Comparison of ENCODE assay signal across 8 cellular contexts in the genomic region with DNA sequence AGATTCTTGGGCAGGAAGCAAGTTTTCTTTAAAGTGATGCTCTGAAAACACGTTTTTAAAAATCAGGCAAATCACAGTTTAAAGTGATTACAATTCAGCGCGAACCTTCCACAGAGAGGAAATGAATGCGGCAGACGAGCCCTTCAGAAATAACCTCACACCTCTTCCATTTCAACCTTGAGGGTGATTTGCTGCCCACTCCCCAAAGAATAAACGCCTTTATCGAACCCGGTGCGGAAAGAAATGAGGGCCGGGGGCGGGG. TPM values are rescaled to one million over a fixed set of nuclear protein-coding genes. Genes with fewer than 3 reads are reported as not detected.
A peak's percentile ranks its signal among the peaks of the same experiment; 100 is the strongest.
DNase-seq lines count a peak whose midpoint lies in the region; ATAC-seq, FAIRE-seq and TF ChIP-seq lines count a peak whose summit lies in the region.

No MANE protein-coding gene starts in this region.

- H3K4me3 Mint-ChIP-seq in activated T-cell treated with anti-CD3 and anti-CD28 coated beads, Interleukin-2, amount 50 U/mL, for 72 hours, result peak overlapping the region; percentile 63 to 72
- H3K4me3 Mint-ChIP-seq in activated naive CD8-positive, alpha-beta T cell treated with anti-CD3 and anti-CD28 coated beads, Interleukin-2, amount 10 ng/mL, durations not matched to agents 7 days and 5 days, result peak overlapping the region; percentile 75

- no peak for TF ChIP-seq EP300 in HepG2 (IDR thresholded peaks at IDR 0.05; ENCODE audit: low read depth in 2 of 2, low read length in 2 of 2)
- no peak for TF ChIP-seq EP300 in HepG2 (CRISPR knock-in tag; IDR thresholded peaks at IDR 0.05; ENCODE audit: borderline replicate concordance)
- TF ChIP-seq EP300 in tibial nerve (IDR thresholded peaks at IDR 0.05), result no peak

- no peak overlapping the region for H3K9ac ChIP-seq in HepG2 (ENCODE audit: insufficient read depth, low read depth, low read length)

- no peak for DNase-seq in activated T-cell treated with anti-CD3 and anti-CD28 coated beads, Interleukin-2, amount 50 U/mL, for 72 hours
- no peak for DNase-seq in activated T-cell treated with anti-CD3 and anti-CD28 coated beads, Interleukin-2, amount 50 U/mL, for 48 hours
- DNase-seq in activated naive CD8-positive, alpha-beta T cell treated with anti-CD3 and anti-CD28 coated beads, Interleukin-2, amount 10 ng/mL, durations not matched to agents 7 days and 5 days, result no peak
- DNase-seq in HepG2 (ENCODE audit: low spot score) (no peak), tibial nerve (ENCODE audit: low spot score in 2 of 2) (no peak)
- no peak for DNase-seq in NK-92 treated with Interleukin-12 subunit alpha and Interleukin-12 subunit beta, amount 100 ng/mL, for 24 hours (lab: John Stamatoyannopoulos, UW)

- H3K27me3 ChIP-seq in HepG2 (ENCODE audit: control insufficient read depth in 1 of 2, insufficient read depth in 2 of 2, low read length in 2 of 2) (peaks cover 0 to 39% of the 10 kb centered on the region in 2 experiments; a peak in 4 of 5 replicates), tibial nerve (peaks cover 0 to 18% of the 10 kb centered on the region in 2 donors)

- H3K9me3 Mint-ChIP-seq in activated T-cell treated with anti-CD3 and anti-CD28 coated beads, Interleukin-2, amount 50 U/mL, for 72 hours, result no peaks in the 10 kb centered on the region
- H3K9me3 Mint-ChIP-seq in activated naive CD8-positive, alpha-beta T cell treated with anti-CD3 and anti-CD28 coated beads, Interleukin-2, amount 10 ng/mL, durations not matched to agents 7 days and 5 days, result no peaks in the 10 kb centered on the region

- no peaks in the 10 kb centered on the region for H4K20me1 ChIP-seq in HepG2 (ENCODE audit: insufficient read depth, low read length)

- in situ Hi-C loops in HepG2 (cut with HindIII; ENCODE audit: extremely low pct_ligation_motif_present, low pct_unique_long_range_greater_than_20kb), result no loop called here

- H3K4me1 ChIP-seq in HepG2 (ENCODE audit: insufficient read depth, low read length) (peaks cover 15% of the 10 kb centered on the region), tibial nerve (peaks cover 0 to 41% (median 12%) of the 10 kb centered on the region in 4 donors)

- no peak for TF ChIP-seq CTCF in HepG2 (CRISPR knock-in tag; IDR thresholded peaks at IDR 0.05)
- no peak for TF ChIP-seq CTCF in tibial nerve (IDR thresholded peaks at IDR 0.05)

- H3K27ac ChIP-seq in HepG2 (ENCODE audit: extremely low read length, insufficient read depth, low read length) (no peak overlapping the region), tibial nerve (peak overlapping the region in 2 of 4 donors; percentile 64 to 66)

- H3K4me3 ChIP-seq in HepG2 (replicated peaks in 1 of 3; ENCODE audit: insufficient read depth in 1 of 3, low read depth in 2 of 3, low read length in 3 of 3), result peak overlapping the region; percentile 42 to 71 (median 49)
- peak overlapping the region; percentile 41 to 65 (median 50) for H3K4me3 ChIP-seq in tibial nerve

- no peaks in the 10 kb centered on the region for H3K79me2 ChIP-seq in HepG2 (ENCODE audit: insufficient read depth, low read length)

- under 1% methylated on average over 8 of the region's 11 CpGs for WGBS in HepG2 (ENCODE audit: low lambda C conversion rate)
- WGBS in tibial nerve, 2 donors, result 1% methylated on average over 11 of the region's 11 CpGs

- TF ChIP-seq RAD21 in HepG2 (CRISPR knock-in tag; IDR thresholded peaks at IDR 0.05), result no peak

- peak in 1 of 2 donors; percentile 7 for ATAC-seq in activated T-cell treated with anti-CD3 and anti-CD28 coated beads, Interleukin-2, amount 50 U/mL, for 72 hours (replicated peaks in 1 of 2)
- ATAC-seq in activated naive CD8-positive, alpha-beta T cell treated with anti-CD3 and anti-CD28 coated beads, Interleukin-2, amount 10 ng/mL, durations not matched to agents 7 days and 5 days (ENCODE audit: low read depth), result no peak
- ATAC-seq in HepG2 (peak; percentile 8; the same call in 2 of the 3 replicates), HG02571 (IDR thresholded peaks at IDR 0.05; ENCODE audit: unreplicated experiment) (no peak), GM21515 (IDR thresholded peaks at IDR 0.05; ENCODE audit: unreplicated experiment) (no peak)

- CTCF ChIA-PET in HepG2 (lab: Yijun Ruan, JAX; ENCODE audit: low intra/inter-chr PET ratio, low total read pairs), result no interaction called here

- no peaks in the 10 kb centered on the region for H3K9me3 ChIP-seq in HepG2 (ENCODE audit: low read length)
- no peaks in the 10 kb centered on the region for H3K9me3 ChIP-seq in tibial nerve

- H2AFZ ChIP-seq in HepG2 (ENCODE audit: low read length), result no peak overlapping the region

- H3K36me3 ChIP-seq in HepG2 (replicated peaks in 1 of 2; ENCODE audit: control insufficient read depth in 1 of 2, insufficient read depth in 2 of 2, low read length in 2 of 2) (no peaks in the 10 kb centered on the region), tibial nerve (no peaks in the 10 kb centered on the region)

- no TSS peak for BruUV-seq in HepG2 (replicated peaks; lab: Mats Ljungman, UMichigan)

- H3K4me2 ChIP-seq in HepG2 (ENCODE audit: low read depth, low read length), result peak overlapping the region; percentile 89

- intact Hi-C loops in HepG2 (cut with micrococcal nuclease; ENCODE audit: unreplicated experiment), result loop anchor here (1.0 to 10.0 kb wide), 4 partner anchors 420 to 1406 kb away; no protein-coding TSS in a partner anchor

- FAIRE-seq in HepG2 (lab: Jason Lieb, UNC), result no peak

- TF ChIP-seq POLR2A in HepG2 (IDR thresholded peaks at IDR 0.05; ENCODE audit: insufficient read depth in 1 of 2, low read depth in 2 of 2, low read length in 2 of 2), result no peak
- TF ChIP-seq POLR2A in tibial nerve (IDR thresholded peaks at IDR 0.05), result no peak

- H3K36me3 Mint-ChIP-seq in activated T-cell treated with anti-CD3 and anti-CD28 coated beads, Interleukin-2, amount 50 U/mL, for 72 hours (ENCODE audit: insufficient read depth in 2 of 2), result no peaks in the 10 kb centered on the region
- H3K36me3 Mint-ChIP-seq in activated naive CD8-positive, alpha-beta T cell treated with anti-CD3 and anti-CD28 coated beads, Interleukin-2, amount 10 ng/mL, durations not matched to agents 7 days and 5 days, result no peaks in the 10 kb centered on the region

- no peak overlapping the region for H3K27ac Mint-ChIP-seq in activated T-cell treated with anti-CD3 and anti-CD28 coated beads, Interleukin-2, amount 50 U/mL, for 72 hours
- no peak overlapping the region for H3K27ac Mint-ChIP-seq in activated naive CD8-positive, alpha-beta T cell treated with anti-CD3 and anti-CD28 coated beads, Interleukin-2, amount 10 ng/mL, durations not matched to agents 7 days and 5 days

- peaks cover 24% of the 10 kb centered on the region for H3K4me1 Mint-ChIP-seq in activated T-cell treated with anti-CD3 and anti-CD28 coated beads, Interleukin-2, amount 50 U/mL, for 72 hours (ENCODE audit: low read depth)
- peaks cover 28% of the 10 kb centered on the region for H3K4me1 Mint-ChIP-seq in activated naive CD8-positive, alpha-beta T cell treated with anti-CD3 and anti-CD28 coated beads, Interleukin-2, amount 10 ng/mL, durations not matched to agents 7 days and 5 days

- POLR2A ChIA-PET in activated naive CD8-positive, alpha-beta T cell treated with anti-CD3 and anti-CD28 coated beads, Interleukin-2, amount 10 ng/mL, durations not matched to agents 7 days and 5 days (lab: Charles Lee), result no interaction called here
- POLR2A ChIA-PET in HepG2 (lab: Yijun Ruan, JAX), result no interaction called here

- peaks cover 74% of the 10 kb centered on the region for H3K27me3 Mint-ChIP-seq in activated T-cell treated with anti-CD3 and anti-CD28 coated beads, Interleukin-2, amount 50 U/mL, for 72 hours (ENCODE audit: low read depth)
- H3K27me3 Mint-ChIP-seq in activated naive CD8-positive, alpha-beta T cell treated with anti-CD3 and anti-CD28 coated beads, Interleukin-2, amount 10 ng/mL, durations not matched to agents 7 days and 5 days, result peaks cover 81% of the 10 kb centered on the region

TF ChIP-seq in HepG2, 621 proteins besides CTCF, POLR2A, EP300 and RAD21 (continues in another document):
- TF ChIP-seq, protein P1, sequence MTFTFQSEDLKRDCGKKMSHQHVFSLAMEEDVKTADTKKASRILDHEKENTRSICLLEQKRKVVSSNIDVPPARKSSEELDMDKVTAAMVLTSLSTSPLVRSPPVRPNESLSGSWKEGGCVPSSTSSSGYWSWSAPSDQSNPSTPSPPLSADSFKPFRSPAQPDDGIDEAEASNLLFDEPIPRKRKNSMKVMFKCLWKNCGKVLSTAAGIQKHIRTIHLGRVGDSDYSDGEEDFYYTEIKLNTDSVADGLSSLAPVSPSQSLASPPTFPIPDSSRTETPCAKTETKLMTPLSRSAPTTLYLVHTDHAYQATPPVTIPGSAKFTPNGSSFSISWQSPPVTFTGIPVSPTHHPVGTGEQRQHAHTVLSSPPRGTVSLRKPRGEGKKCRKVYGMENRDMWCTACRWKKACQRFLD (CRISPR knock-in tag; IDR thresholded peaks at IDR 0.05; ENCODE audit: borderline replicate concordance), result no peak
- TF ChIP-seq HDAC1 (CRISPR knock-in tag; IDR thresholded peaks at IDR 0.05), result no peak

RNA-seq across cellular contexts. Expression of a gene that starts 2.3 kb away (rescaled TPM):
- under 1 TPM in 1 of 2 donors, not detected in 1; 0.35 TPM for total RNA-seq in activated T-cell treated with anti-CD3 and anti-CD28 coated beads, Interleukin-2, amount 50 U/mL, for 72 hours
- total RNA-seq in activated naive CD8-positive, alpha-beta T cell treated with anti-CD3 and anti-CD28 coated beads, Interleukin-2, amount 10 ng/mL, durations not matched to agents 7 days and 5 days, result not detected
- not detected in 2 replicates for total RNA-seq in HepG2 (2016; rRNA removed; fragmentation: Illumina TruSeq; extraction: Trizol)
- total RNA-seq in HepG2 (2016; cell fraction: cytosol; rRNA removed; fragmentation: Illumina TruSeq; extraction: Trizol; ENCODE audit: low read depth), result not detected in 2 replicates
- total RNA-seq in HepG2 (2016; cell fraction: insoluble cytoplasmic fraction; rRNA removed; fragmentation: Illumina TruSeq; extraction: Trizol), result not detected in 2 replicates
- total RNA-seq in HepG2 (2016; cell fraction: membrane; rRNA removed; fragmentation: Illumina TruSeq; extraction: Trizol), result not detected in 2 replicates
- total RNA-seq in HepG2 (2016; cell fraction: nucleus; rRNA removed; fragmentation: Illumina TruSeq; extraction: Trizol), result not detected in 2 replicates
- polyA plus RNA-seq in HepG2 (2011; rRNA removed), result not detected in 2 replicates
- polyA plus RNA-seq in HepG2 (2011; cell fraction: cytosol; rRNA removed), result not detected in 2 replicates
- not detected in 2 replicates for polyA plus RNA-seq in HepG2 (2011; cell fraction: nucleus; rRNA removed)
- polyA plus RNA-seq in HepG2 (2012), result not detected in 2 replicates
- not detected in 2 replicates for polyA plus RNA-seq in HepG2 (2016; cell fraction: cytosol; fragmentation: Illumina TruSeq; extraction: Trizol; ENCODE audit: low read depth)
- polyA plus RNA-seq in HepG2 (2016; cell fraction: insoluble cytoplasmic fraction; fragmentation: Illumina TruSeq; extraction: Trizol; ENCODE audit: low read depth), result not detected in 2 replicates
- not detected in 2 replicates for polyA plus RNA-seq in HepG2 (2016; cell fraction: membrane; fragmentation: Illumina TruSeq; extraction: Trizol; ENCODE audit: low read depth)
- not detected in 2 replicates for polyA plus RNA-seq in HepG2 (2016; cell fraction: nucleus; fragmentation: Illumina TruSeq; extraction: Trizol; ENCODE audit: insufficient read depth, low read depth)
- polyA minus RNA-seq in HepG2 (2011; rRNA and poly(A)+ RNA removed; ENCODE audit: low replicate concordance), result 9.8 TPM in 1 of 2 replicates, not detected in the other
- not detected in 2 replicates for polyA minus RNA-seq in HepG2 (2011; cell fraction: cytosol; rRNA and poly(A)+ RNA removed)
- not detected in 2 replicates for polyA minus RNA-seq in HepG2 (2011; cell fraction: nucleus; rRNA and poly(A)+ RNA removed)
- total RNA-seq in tibial nerve, result 10 to 100 TPM in 1 of 4 donors, 1 to 10 TPM in 3; 6.3 to 10.2 (median 6.9) TPM
